Comparison of ENCODE assay signal across 7 cellular contexts in the genomic region with DNA sequence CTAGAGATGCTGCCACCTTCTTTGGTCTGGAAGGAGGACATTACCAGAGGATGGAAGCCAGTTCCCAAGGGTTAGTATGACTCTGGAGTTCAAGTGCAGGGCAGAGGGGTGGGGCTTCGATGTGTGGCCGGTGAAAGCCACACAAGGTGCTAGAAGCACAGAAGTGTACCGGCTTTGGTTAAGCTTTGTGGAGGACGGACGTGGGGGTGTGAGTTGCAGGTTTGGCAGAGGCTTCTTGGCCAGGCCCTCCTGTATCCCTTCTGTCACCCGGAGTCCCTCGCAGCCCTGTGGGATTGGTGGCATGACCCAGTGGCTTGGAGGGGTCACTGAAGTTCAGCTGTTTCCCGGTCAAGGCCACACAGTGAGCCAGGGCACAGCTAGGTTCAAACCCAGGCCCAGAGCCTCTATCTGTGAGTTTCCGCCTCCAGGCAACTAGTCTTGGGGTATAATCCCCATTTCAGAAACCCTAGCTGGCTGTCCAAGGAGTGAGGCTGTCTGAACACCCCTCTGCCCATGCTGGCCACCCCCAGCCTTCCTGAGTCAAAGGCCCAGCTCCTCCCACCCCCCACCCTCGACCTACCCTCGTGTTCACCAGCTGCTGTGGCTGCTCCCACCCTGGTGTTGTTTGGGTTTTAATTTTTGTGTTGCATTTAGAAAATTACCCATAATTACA. TPM values are rescaled to one million over a fixed set of nuclear protein-coding genes. Genes with fewer than 3 reads are reported as not detected.
DNase-seq lines count a peak whose midpoint lies in the region; ATAC-seq and TF ChIP-seq lines count a peak whose summit lies in the region.

No MANE protein-coding gene starts in this region.

- no peak overlapping the region for H3K4me3 Mint-ChIP-seq in GM23338

- H3K9me3 ChIP-seq in skeletal muscle tissue (ENCODE audit: control insufficient read depth in 3 of 3, low read length in 3 of 3) = no peaks in the 10 kb centered on the region

- H3K9me3 Mint-ChIP-seq in GM23338 = no peaks in the 10 kb centered on the region

- no peak for ATAC-seq in GM23338
- no peak for ATAC-seq in HG02623 (IDR thresholded peaks at IDR 0.05; ENCODE audit: unreplicated experiment)

- no peak overlapping the region for H3K27ac Mint-ChIP-seq in GM23338

- DNase-seq in GM23338 (ENCODE audit: low spot score) = peak; percentile 45
- peak; percentile 71 for DNase-seq in OCI-M1 (lab: John Stamatoyannopoulos, UW)
- DNase-seq in fibroblast of mammary gland (ENCODE audit: low read depth) = no peak
- DNase-seq in GM10266 (ENCODE audit: extremely low spot score) = no peak
- no peak for DNase-seq in iPS-NIHi7 (ENCODE audit: extremely low spot score)

- H2AFZ ChIP-seq in GM23338 = no peak overlapping the region

- H3K4me3 ChIP-seq in GM23338 = no peak overlapping the region
- peak overlapping the region; percentile 43 for H3K4me3 ChIP-seq in fibroblast of mammary gland (ENCODE audit: control insufficient read depth, low read depth, low read length)
- H3K4me3 ChIP-seq in skeletal muscle tissue (ENCODE audit: low read length in 3 of 3) = peak overlapping the region in 1 of 3 donors; percentile 24

- H3K27me3 Mint-ChIP-seq in GM23338 (ENCODE audit: insufficient read depth, low read depth, poor library complexity) = peaks cover 39% of the 10 kb centered on the region

- peaks cover 24% of the 10 kb centered on the region for H3F3A ChIP-seq in GM23338 (replicated peaks; ENCODE audit: low read depth)

- no peaks in the 10 kb centered on the region for H3K36me3 Mint-ChIP-seq in GM23338 (ENCODE audit: low read depth)

- TF ChIP-seq CTCF in GM23338 (conservative IDR thresholded peaks at IDR 0.05; ENCODE audit: low read depth in 2 of 2) = no peak
- no peak for TF ChIP-seq CTCF in fibroblast of mammary gland (conservative IDR thresholded peaks at IDR 0.05; ENCODE audit: control insufficient read depth, insufficient read depth, low read depth, low read length)
- no peak for TF ChIP-seq CTCF in GM10266 (IDR thresholded peaks at IDR 0.05; ENCODE audit: control insufficient read depth, insufficient read depth, low read depth, missing control alignments)

- H3K27ac ChIP-seq in GM23338 (ENCODE audit: low read depth) (no peak overlapping the region), skeletal muscle tissue (ENCODE audit: low read depth, low read length) (peak overlapping the region; percentile 95)

- peaks cover 36% of the 10 kb centered on the region for H3K4me1 Mint-ChIP-seq in GM23338

- H3K4me1 ChIP-seq in GM23338 (ENCODE audit: insufficient read depth) (peaks cover 8% of the 10 kb centered on the region), skeletal muscle tissue (ENCODE audit: control insufficient read depth in 3 of 3, insufficient read depth in 3 of 3, low read length in 3 of 3) (peaks cover 41 to 47% (median 42%) of the 10 kb centered on the region in 3 donors)

- no peaks in the 10 kb centered on the region for H4K20me1 ChIP-seq in GM23338 (replicated peaks; ENCODE audit: insufficient read depth)

- H3K4me2 ChIP-seq in GM23338 = no peak overlapping the region

- H3K27me3 ChIP-seq in GM23338 (ENCODE audit: insufficient read depth) (peaks cover 19% of the 10 kb centered on the region), skeletal muscle tissue (ENCODE audit: control insufficient read depth in 3 of 3, insufficient read depth in 3 of 3, low read length in 3 of 3) (peaks cover 7 to 34% (median 31%) of the 10 kb centered on the region in 3 donors)

- H3K36me3 ChIP-seq in GM23338 (ENCODE audit: insufficient read depth) (no peaks in the 10 kb centered on the region), skeletal muscle tissue (ENCODE audit: control insufficient read depth in 3 of 3, insufficient read depth in 3 of 3, low read length in 3 of 3) (no peaks in the 10 kb centered on the region)

- H3K9ac ChIP-seq in skeletal muscle tissue (ENCODE audit: low read depth in 1 of 3, low read length in 3 of 3) = peak overlapping the region in 2 of 3 donors; percentile 45 to 50

- H3K79me2 ChIP-seq in GM23338 (replicated peaks; ENCODE audit: insufficient read depth) = no peaks in the 10 kb centered on the region

- no peaks in the 10 kb centered on the region for H3K9me2 ChIP-seq in GM23338 (ENCODE audit: insufficient read depth)

TF ChIP-seq in GM23338, 12 proteins besides CTCF, POLR2A, EP300 and RAD21 (continues in another document):
- no peak for TF ChIP-seq EZH2phosphoT487 (IDR thresholded peaks at IDR 0.05; ENCODE audit: unreplicated experiment)
- no peak for TF ChIP-seq STAT1 (IDR thresholded peaks at IDR 0.05; ENCODE audit: unreplicated experiment)
- TF ChIP-seq, protein P1, sequence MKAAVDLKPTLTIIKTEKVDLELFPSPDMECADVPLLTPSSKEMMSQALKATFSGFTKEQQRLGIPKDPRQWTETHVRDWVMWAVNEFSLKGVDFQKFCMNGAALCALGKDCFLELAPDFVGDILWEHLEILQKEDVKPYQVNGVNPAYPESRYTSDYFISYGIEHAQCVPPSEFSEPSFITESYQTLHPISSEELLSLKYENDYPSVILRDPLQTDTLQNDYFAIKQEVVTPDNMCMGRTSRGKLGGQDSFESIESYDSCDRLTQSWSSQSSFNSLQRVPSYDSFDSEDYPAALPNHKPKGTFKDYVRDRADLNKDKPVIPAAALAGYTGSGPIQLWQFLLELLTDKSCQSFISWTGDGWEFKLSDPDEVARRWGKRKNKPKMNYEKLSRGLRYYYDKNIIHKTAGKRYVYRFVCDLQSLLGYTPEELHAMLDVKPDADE (IDR thresholded peaks at IDR 0.05) = no peak
- no peak for TF ChIP-seq NANOG (IDR thresholded peaks at IDR 0.05; ENCODE audit: borderline replicate concordance)
- TF ChIP-seq, protein P2, sequence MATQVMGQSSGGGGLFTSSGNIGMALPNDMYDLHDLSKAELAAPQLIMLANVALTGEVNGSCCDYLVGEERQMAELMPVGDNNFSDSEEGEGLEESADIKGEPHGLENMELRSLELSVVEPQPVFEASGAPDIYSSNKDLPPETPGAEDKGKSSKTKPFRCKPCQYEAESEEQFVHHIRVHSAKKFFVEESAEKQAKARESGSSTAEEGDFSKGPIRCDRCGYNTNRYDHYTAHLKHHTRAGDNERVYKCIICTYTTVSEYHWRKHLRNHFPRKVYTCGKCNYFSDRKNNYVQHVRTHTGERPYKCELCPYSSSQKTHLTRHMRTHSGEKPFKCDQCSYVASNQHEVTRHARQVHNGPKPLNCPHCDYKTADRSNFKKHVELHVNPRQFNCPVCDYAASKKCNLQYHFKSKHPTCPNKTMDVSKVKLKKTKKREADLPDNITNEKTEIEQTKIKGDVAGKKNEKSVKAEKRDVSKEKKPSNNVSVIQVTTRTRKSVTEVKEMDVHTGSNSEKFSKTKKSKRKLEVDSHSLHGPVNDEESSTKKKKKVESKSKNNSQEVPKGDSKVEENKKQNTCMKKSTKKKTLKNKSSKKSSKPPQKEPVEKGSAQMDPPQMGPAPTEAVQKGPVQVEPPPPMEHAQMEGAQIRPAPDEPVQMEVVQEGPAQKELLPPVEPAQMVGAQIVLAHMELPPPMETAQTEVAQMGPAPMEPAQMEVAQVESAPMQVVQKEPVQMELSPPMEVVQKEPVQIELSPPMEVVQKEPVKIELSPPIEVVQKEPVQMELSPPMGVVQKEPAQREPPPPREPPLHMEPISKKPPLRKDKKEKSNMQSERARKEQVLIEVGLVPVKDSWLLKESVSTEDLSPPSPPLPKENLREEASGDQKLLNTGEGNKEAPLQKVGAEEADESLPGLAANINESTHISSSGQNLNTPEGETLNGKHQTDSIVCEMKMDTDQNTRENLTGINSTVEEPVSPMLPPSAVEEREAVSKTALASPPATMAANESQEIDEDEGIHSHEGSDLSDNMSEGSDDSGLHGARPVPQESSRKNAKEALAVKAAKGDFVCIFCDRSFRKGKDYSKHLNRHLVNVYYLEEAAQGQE (IDR thresholded peaks at IDR 0.05; ENCODE audit: unreplicated experiment) = no peak
- no peak for TF ChIP-seq ZNF114 (CRISPR knock-in tag; IDR thresholded peaks at IDR 0.05)
- no peak for TF ChIP-seq ZNF331 (CRISPR knock-in tag; IDR thresholded peaks at IDR 0.05; ENCODE audit: low read depth)
- no peak for TF ChIP-seq POLR2AphosphoS5 (IDR thresholded peaks at IDR 0.05; ENCODE audit: low read depth)
- TF ChIP-seq EZH2 (IDR thresholded peaks at IDR 0.05; ENCODE audit: low read depth, unreplicated experiment) = no peak
- TF ChIP-seq JUNB (IDR thresholded peaks at IDR 0.05; ENCODE audit: unreplicated experiment) = no peak
- no peak for TF ChIP-seq CREB1 (CRISPR knock-in tag; IDR thresholded peaks at IDR 0.05; ENCODE audit: low read depth)

RNA-seq across cellular contexts. Expression of a gene that starts 4.6 kb away (rescaled TPM):
- total RNA-seq in GM23338 (2014; rRNA removed; shearing (Covaris generic)) = 42.8 and 44.4 TPM in 2 replicates
- polyA plus RNA-seq in GM23338 (2016; fragmentation: Nextera tagmentation; extraction: Ambion mirVana) = 47.9 and 52.0 TPM in 2 replicates
- 79.3 TPM for total RNA-seq in skeletal muscle tissue

RNA-seq across cellular contexts. Expression of a gene that starts 17.2 kb away (rescaled TPM):
- total RNA-seq in GM23338 (2014; rRNA removed; shearing (Covaris generic)) = 0.17 TPM in 1 of 2 replicates, not detected in the other
- 0.14 and 0.24 TPM in 2 replicates for polyA plus RNA-seq in GM23338 (2016; fragmentation: Nextera tagmentation; extraction: Ambion mirVana)
- total RNA-seq in skeletal muscle tissue = 2.1 TPM

RNA-seq across cellular contexts. Expression of a gene that starts 23.3 kb away (rescaled TPM):
- 199 and 208 TPM in 2 replicates for total RNA-seq in GM23338 (2014; rRNA removed; shearing (Covaris generic))
- polyA plus RNA-seq in GM23338 (2016; fragmentation: Nextera tagmentation; extraction: Ambion mirVana) = 191 and 217 TPM in 2 replicates
- 86.6 TPM for total RNA-seq in skeletal muscle tissue

RNA-seq across cellular contexts. Expression of a gene that starts 28.7 kb away (rescaled TPM):
- 15.7 and 19.8 TPM in 2 replicates for total RNA-seq in GM23338 (2014; rRNA removed; shearing (Covaris generic))
- polyA plus RNA-seq in GM23338 (2016; fragmentation: Nextera tagmentation; extraction: Ambion mirVana) = 12.6 and 18.3 TPM in 2 replicates
- total RNA-seq in skeletal muscle tissue = 1.0 TPM

Comparison
In these comparisons a context has a peak if more than half of its experiments do, and no peak if none do; other contexts are left out.
1. DNase-seq: peak in GM23338 (single experiment) and OCI-M1 (single experiment); none in fibroblast of mammary gland (single experiment), GM10266 (single experiment) and iPS-NIHi7 (single experiment).